1 cellular context compared by ENCODE assay signal in the genomic region with DNA sequence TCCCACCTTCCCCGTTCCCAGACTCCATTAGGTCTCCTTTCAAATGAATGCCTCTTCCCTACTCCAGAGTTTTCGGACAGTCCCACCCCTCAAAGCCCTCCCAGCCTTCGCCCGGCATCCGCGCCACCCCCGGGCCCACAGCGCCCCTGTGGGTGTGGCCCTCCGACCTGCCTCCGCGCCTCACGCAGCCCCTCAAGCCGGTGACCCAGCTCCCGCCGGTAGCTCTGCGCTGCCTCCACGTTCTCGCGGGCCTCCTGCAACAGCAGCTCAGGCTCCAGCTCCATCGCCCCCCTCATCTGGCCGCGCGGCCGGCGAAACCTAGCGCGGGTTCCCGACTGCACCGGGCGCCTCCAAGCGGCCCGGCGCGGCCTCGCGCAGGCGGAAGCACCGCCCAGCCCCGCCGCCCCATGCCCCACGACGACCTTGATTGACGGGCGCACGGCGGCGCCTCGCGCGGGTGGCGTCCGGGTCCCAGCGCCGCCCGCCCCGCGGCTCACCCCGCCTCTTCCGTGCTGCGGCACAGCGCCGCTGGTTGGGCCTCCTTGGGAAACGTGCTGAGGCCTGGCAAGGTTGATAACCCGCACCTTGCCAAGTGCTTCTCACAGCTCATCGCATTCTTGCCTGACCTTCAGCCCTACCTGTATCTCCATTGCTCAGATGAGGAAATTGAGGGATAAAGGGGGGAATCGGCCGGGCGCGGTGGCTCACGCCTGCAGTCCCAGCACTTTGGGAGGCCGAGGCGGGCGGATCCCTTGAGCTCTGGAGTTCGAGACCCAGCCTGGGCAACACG.
TF ChIP-seq lines count a peak whose summit lies in the region.

A gene with protein sequence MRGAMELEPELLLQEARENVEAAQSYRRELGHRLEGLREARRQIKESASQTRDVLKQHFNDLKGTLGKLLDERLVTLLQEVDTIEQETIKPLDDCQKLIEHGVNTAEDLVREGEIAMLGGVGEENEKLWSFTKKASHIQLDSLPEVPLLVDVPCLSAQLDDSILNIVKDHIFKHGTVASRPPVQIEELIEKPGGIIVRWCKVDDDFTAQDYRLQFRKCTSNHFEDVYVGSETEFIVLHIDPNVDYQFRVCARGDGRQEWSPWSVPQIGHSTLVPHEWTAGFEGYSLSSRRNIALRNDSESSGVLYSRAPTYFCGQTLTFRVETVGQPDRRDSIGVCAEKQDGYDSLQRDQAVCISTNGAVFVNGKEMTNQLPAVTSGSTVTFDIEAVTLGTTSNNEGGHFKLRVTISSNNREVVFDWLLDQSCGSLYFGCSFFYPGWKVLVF (minus strand): TSS at position 337 of the 790 bp plus-strand sequence. CDS start 41 bp downstream, at position 296.

TF ChIP-seq in GM12878, 131 proteins besides CTCF, POLR2A, EP300 and RAD21 (continued from another document and continues in another):
- peak; percentile 76; the same call in 1 of the 2 replicates for TF ChIP-seq TAF1 (IDR thresholded peaks at IDR 0.05; ENCODE audit: borderline replicate concordance, low read depth, low read length)
- TF ChIP-seq GATAD2B (conservative IDR thresholded peaks at IDR 0.05; ENCODE audit: low read depth): peak; percentile 74; the same call in 1 of the 2 replicates
- TF ChIP-seq CBFB (IDR thresholded peaks at IDR 0.05; ENCODE audit: low read depth): no peak
- TF ChIP-seq ATF7 (IDR thresholded peaks at IDR 0.05; ENCODE audit: low read depth): no peak
- TF ChIP-seq ZNF217 (IDR thresholded peaks at IDR 0.05): peak; percentile 77; the same call in 1 of the 2 replicates
- TF ChIP-seq, protein P1, sequence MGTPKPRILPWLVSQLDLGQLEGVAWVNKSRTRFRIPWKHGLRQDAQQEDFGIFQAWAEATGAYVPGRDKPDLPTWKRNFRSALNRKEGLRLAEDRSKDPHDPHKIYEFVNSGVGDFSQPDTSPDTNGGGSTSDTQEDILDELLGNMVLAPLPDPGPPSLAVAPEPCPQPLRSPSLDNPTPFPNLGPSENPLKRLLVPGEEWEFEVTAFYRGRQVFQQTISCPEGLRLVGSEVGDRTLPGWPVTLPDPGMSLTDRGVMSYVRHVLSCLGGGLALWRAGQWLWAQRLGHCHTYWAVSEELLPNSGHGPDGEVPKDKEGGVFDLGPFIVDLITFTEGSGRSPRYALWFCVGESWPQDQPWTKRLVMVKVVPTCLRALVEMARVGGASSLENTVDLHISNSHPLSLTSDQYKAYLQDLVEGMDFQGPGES (IDR thresholded peaks at IDR 0.05): peak; percentile 14; the same call in 1 of the 2 replicates
- no peak for TF ChIP-seq ZNF622 (IDR thresholded peaks at IDR 0.05)
- no peak for TF ChIP-seq MTA3 (IDR thresholded peaks at IDR 0.05; ENCODE audit: borderline replicate concordance, low read length)
- TF ChIP-seq, protein P2, sequence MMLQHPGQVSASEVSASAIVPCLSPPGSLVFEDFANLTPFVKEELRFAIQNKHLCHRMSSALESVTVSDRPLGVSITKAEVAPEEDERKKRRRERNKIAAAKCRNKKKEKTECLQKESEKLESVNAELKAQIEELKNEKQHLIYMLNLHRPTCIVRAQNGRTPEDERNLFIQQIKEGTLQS (IDR thresholded peaks at IDR 0.05; ENCODE audit: borderline replicate concordance, extremely low read depth, low read depth, low read length): no peak
- peak; percentile 65 for TF ChIP-seq LARP7 (IDR thresholded peaks at IDR 0.05)
- 0 out of 2 replicates have a peak, but pooled peaks have one; percentile 42 for TF ChIP-seq JUND (IDR thresholded peaks at IDR 0.05; ENCODE audit: low read depth, low read length)
- TF ChIP-seq NR2C1 (IDR thresholded peaks at IDR 0.05): peak; percentile 53
- peak; percentile 31; the same call in 1 of the 2 replicates for TF ChIP-seq MXI1 (IDR thresholded peaks at IDR 0.05; ENCODE audit: low read depth, low read length)
- no peak for TF ChIP-seq RCOR1 (conservative IDR thresholded peaks at IDR 0.05; ENCODE audit: low read depth, low read length)
- TF ChIP-seq, protein P3, sequence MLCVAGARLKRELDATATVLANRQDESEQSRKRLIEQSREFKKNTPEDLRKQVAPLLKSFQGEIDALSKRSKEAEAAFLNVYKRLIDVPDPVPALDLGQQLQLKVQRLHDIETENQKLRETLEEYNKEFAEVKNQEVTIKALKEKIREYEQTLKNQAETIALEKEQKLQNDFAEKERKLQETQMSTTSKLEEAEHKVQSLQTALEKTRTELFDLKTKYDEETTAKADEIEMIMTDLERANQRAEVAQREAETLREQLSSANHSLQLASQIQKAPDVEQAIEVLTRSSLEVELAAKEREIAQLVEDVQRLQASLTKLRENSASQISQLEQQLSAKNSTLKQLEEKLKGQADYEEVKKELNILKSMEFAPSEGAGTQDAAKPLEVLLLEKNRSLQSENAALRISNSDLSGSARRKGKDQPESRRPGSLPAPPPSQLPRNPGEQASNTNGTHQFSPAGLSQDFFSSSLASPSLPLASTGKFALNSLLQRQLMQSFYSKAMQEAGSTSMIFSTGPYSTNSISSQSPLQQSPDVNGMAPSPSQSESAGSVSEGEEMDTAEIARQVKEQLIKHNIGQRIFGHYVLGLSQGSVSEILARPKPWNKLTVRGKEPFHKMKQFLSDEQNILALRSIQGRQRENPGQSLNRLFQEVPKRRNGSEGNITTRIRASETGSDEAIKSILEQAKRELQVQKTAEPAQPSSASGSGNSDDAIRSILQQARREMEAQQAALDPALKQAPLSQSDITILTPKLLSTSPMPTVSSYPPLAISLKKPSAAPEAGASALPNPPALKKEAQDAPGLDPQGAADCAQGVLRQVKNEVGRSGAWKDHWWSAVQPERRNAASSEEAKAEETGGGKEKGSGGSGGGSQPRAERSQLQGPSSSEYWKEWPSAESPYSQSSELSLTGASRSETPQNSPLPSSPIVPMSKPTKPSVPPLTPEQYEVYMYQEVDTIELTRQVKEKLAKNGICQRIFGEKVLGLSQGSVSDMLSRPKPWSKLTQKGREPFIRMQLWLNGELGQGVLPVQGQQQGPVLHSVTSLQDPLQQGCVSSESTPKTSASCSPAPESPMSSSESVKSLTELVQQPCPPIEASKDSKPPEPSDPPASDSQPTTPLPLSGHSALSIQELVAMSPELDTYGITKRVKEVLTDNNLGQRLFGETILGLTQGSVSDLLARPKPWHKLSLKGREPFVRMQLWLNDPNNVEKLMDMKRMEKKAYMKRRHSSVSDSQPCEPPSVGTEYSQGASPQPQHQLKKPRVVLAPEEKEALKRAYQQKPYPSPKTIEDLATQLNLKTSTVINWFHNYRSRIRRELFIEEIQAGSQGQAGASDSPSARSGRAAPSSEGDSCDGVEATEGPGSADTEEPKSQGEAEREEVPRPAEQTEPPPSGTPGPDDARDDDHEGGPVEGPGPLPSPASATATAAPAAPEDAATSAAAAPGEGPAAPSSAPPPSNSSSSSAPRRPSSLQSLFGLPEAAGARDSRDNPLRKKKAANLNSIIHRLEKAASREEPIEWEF (IDR thresholded peaks at IDR 0.05; ENCODE audit: insufficient replicate concordance, low read depth, low read length): no peak
- no peak for TF ChIP-seq IRF4 (IDR thresholded peaks at IDR 0.05; ENCODE audit: low read depth, low read length)
- TF ChIP-seq RFX5 (IDR thresholded peaks at IDR 0.05; ENCODE audit: low read depth, low read length): no peak
- TF ChIP-seq ETV6 (conservative IDR thresholded peaks at IDR 0.05 in 1 of 2, IDR thresholded peaks at IDR 0.05 in 1 of 2; ENCODE audit: borderline replicate concordance in 1 of 2, low read depth in 1 of 2): no peak
- TF ChIP-seq RBBP5 (conservative IDR thresholded peaks at IDR 0.05): no peak
- no peak for TF ChIP-seq NFYA (IDR thresholded peaks at IDR 0.05; ENCODE audit: borderline replicate concordance, low read depth, low read length)
- peak; percentile 81; the same call in 1 of the 2 replicates for TF ChIP-seq CHD1 (IDR thresholded peaks at IDR 0.05; ENCODE audit: low read depth, low read length)
- TF ChIP-seq SUZ12 (IDR thresholded peaks at IDR 0.05; ENCODE audit: unreplicated experiment): no peak
- TF ChIP-seq, protein P4, sequence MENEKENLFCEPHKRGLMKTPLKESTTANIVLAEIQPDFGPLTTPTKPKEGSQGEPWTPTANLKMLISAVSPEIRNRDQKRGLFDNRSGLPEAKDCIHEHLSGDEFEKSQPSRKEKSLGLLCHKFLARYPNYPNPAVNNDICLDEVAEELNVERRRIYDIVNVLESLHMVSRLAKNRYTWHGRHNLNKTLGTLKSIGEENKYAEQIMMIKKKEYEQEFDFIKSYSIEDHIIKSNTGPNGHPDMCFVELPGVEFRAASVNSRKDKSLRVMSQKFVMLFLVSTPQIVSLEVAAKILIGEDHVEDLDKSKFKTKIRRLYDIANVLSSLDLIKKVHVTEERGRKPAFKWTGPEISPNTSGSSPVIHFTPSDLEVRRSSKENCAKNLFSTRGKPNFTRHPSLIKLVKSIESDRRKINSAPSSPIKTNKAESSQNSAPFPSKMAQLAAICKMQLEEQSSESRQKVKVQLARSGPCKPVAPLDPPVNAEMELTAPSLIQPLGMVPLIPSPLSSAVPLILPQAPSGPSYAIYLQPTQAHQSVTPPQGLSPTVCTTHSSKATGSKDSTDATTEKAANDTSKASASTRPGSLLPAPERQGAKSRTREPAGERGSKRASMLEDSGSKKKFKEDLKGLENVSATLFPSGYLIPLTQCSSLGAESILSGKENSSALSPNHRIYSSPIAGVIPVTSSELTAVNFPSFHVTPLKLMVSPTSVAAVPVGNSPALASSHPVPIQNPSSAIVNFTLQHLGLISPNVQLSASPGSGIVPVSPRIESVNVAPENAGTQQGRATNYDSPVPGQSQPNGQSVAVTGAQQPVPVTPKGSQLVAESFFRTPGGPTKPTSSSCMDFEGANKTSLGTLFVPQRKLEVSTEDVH (IDR thresholded peaks at IDR 0.05; ENCODE audit: low read depth, partially characterized antibody): no peak
- TF ChIP-seq CBX3 (IDR thresholded peaks at IDR 0.05; ENCODE audit: borderline replicate concordance, low read depth): no peak
- TF ChIP-seq GABPA (IDR thresholded peaks at IDR 0.05; ENCODE audit: low read depth): no peak
- TF ChIP-seq BMI1 (IDR thresholded peaks at IDR 0.05; ENCODE audit: borderline replicate concordance): no peak
- no peak for TF ChIP-seq ZNF274 (IDR thresholded peaks at IDR 0.05; ENCODE audit: insufficient read depth, insufficient read length)
- TF ChIP-seq ZSCAN29 (IDR thresholded peaks at IDR 0.05): peak; percentile 72; the same call in 1 of the 2 replicates
- no peak for TF ChIP-seq HDAC6 (IDR thresholded peaks at IDR 0.05; ENCODE audit: unreplicated experiment)
- TF ChIP-seq, protein P5, sequence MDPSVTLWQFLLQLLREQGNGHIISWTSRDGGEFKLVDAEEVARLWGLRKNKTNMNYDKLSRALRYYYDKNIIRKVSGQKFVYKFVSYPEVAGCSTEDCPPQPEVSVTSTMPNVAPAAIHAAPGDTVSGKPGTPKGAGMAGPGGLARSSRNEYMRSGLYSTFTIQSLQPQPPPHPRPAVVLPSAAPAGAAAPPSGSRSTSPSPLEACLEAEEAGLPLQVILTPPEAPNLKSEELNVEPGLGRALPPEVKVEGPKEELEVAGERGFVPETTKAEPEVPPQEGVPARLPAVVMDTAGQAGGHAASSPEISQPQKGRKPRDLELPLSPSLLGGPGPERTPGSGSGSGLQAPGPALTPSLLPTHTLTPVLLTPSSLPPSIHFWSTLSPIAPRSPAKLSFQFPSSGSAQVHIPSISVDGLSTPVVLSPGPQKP (IDR thresholded peaks at IDR 0.05; ENCODE audit: low read depth, low read length): peak; percentile 65
- TF ChIP-seq FOS (IDR thresholded peaks at IDR 0.05; ENCODE audit: borderline replicate concordance, extremely low read depth, insufficient read length): no peak
- no peak for TF ChIP-seq CREB1 (IDR thresholded peaks at IDR 0.05; ENCODE audit: low read depth)
- TF ChIP-seq, protein P6, sequence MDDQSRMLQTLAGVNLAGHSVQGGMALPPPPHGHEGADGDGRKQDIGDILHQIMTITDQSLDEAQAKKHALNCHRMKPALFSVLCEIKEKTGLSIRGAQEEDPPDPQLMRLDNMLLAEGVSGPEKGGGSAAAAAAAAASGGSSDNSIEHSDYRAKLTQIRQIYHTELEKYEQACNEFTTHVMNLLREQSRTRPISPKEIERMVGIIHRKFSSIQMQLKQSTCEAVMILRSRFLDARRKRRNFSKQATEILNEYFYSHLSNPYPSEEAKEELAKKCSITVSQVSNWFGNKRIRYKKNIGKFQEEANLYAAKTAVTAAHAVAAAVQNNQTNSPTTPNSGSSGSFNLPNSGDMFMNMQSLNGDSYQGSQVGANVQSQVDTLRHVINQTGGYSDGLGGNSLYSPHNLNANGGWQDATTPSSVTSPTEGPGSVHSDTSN (IDR thresholded peaks at IDR 0.05; ENCODE audit: insufficient replicate concordance, low read depth, low read length): peak; percentile 95
- 0 out of 2 replicates have a peak, but pooled peaks have one; percentile 65 for TF ChIP-seq ESRRA (IDR thresholded peaks at IDR 0.05; ENCODE audit: low read length)
- peak; percentile 74; the same call in 1 of the 2 replicates for TF ChIP-seq BACH1 (IDR thresholded peaks at IDR 0.05; ENCODE audit: borderline replicate concordance)
- TF ChIP-seq, protein P7, sequence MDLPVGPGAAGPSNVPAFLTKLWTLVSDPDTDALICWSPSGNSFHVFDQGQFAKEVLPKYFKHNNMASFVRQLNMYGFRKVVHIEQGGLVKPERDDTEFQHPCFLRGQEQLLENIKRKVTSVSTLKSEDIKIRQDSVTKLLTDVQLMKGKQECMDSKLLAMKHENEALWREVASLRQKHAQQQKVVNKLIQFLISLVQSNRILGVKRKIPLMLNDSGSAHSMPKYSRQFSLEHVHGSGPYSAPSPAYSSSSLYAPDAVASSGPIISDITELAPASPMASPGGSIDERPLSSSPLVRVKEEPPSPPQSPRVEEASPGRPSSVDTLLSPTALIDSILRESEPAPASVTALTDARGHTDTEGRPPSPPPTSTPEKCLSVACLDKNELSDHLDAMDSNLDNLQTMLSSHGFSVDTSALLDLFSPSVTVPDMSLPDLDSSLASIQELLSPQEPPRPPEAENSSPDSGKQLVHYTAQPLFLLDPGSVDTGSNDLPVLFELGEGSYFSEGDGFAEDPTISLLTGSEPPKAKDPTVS (IDR thresholded peaks at IDR 0.05; ENCODE audit: low read depth, low read length): peak; percentile 26; the same call in 1 of the 2 replicates
- peak; percentile 52; the same call in 1 of the 2 replicates for TF ChIP-seq POLR2AphosphoS2 (IDR thresholded peaks at IDR 0.05; ENCODE audit: low read depth, low read length)
- peak; percentile 75 for TF ChIP-seq IKZF1 (conservative IDR thresholded peaks at IDR 0.05)
